In the genomic region with DNA sequence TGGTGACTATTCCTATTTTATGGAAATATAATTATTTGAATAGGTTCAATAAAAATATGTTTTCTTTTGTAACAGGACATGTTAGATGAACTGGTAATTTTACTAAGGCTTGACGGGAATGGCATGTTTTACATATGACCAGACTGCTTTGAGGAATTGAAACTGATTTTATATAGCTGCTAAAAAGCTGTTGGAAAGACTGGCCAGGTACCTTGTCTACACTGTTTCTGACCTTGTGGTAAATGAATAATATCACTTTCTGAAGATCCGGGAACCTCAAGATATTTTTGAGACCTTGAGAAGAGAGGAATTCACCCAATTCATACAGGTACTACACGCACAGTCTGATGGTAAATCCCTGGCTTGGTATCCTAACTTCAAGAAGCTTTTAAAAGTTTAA, we compare ENCODE assay signal across 14 cellular contexts. TPM values are rescaled to one million over a fixed set of nuclear protein-coding genes. Genes with fewer than 3 reads are reported as not detected.
DNase-seq lines count a peak whose midpoint lies in the region; ATAC-seq, FAIRE-seq and TF ChIP-seq lines count a peak whose summit lies in the region.
"Had no signal": no experiment of that assay in that cellular context is flagged by ENCODE, and none has a peak within 500 bp of the region (broad histone marks: within the 10 kb centered on the region; RNA-seq: fewer than 3 reads in every experiment).

No MANE protein-coding gene starts in this region.

- H3K27ac ChIP-seq in kidney (ENCODE audit: low read depth in 2 of 2, low read length in 2 of 2) (no peak overlapping the region), GM23248 (no peak overlapping the region)
- H3K27ac ChIP-seq: Peyer's patch, VCaP had no signal

- no peaks in the 10 kb centered on the region for H3K27me3 ChIP-seq in GM23248 (replicated peaks; ENCODE audit: insufficient read depth)
- H3K27me3 ChIP-seq: Peyer's patch had no signal

- H3F3A ChIP-seq in GM23248 (ENCODE audit: insufficient read depth), result peaks cover 7% of the 10 kb centered on the region; the same call in 1 of the 2 replicates

- H4K20me1 ChIP-seq in GM23248 (ENCODE audit: insufficient read depth), result no peaks in the 10 kb centered on the region

- ATAC-seq in GM18499 (IDR thresholded peaks at IDR 0.05; ENCODE audit: insufficient read depth, unreplicated experiment) (peak; percentile 94), GM19463 (IDR thresholded peaks at IDR 0.05; ENCODE audit: unreplicated experiment) (peak; percentile 94), HG02938 (IDR thresholded peaks at IDR 0.05; ENCODE audit: unreplicated experiment) (peak; percentile 94), HG03571 (IDR thresholded peaks at IDR 0.05; ENCODE audit: unreplicated experiment) (peak; percentile 97)
- ATAC-seq: stimulated activated naive CD8-positive, alpha-beta T cell treated with anti-CD3 and anti-CD28 coated beads, Interleukin-15, amount 100 ng/mL, for 72 hours had no signal

- WGBS in GM23248 (ENCODE audit: low coverage in 1 of 2, low lambda C conversion rate in 2 of 2, missing lambda C conversion rate in 2 of 2), 2 experiments, result 85 to 90% methylated on average over 3 of the region's 3 CpGs

- no peaks in the 10 kb centered on the region for H3K9me2 ChIP-seq in GM23248 (ENCODE audit: insufficient read depth)

- H3K9ac ChIP-seq in kidney (ENCODE audit: low read length in 2 of 2) (no peak overlapping the region), GM23248 (no peak overlapping the region)

- H3K9me3 ChIP-seq in kidney (ENCODE audit: control insufficient read depth in 1 of 2, low read length in 2 of 2) (no peaks in the 10 kb centered on the region), GM23248 (ENCODE audit: low read depth) (no peaks in the 10 kb centered on the region)
- H3K9me3 ChIP-seq: Peyer's patch had no signal

- no peak overlapping the region for H3K4me2 ChIP-seq in GM23248 (ENCODE audit: unreplicated experiment)

- no peak overlapping the region for H2AFZ ChIP-seq in GM23248

- H3K36me3 ChIP-seq in kidney (ENCODE audit: control insufficient read depth in 1 of 2, insufficient read depth in 2 of 2, low read length in 2 of 2) (no peaks in the 10 kb centered on the region), GM23248 (ENCODE audit: low read depth) (no peaks in the 10 kb centered on the region)
- H3K36me3 ChIP-seq: Peyer's patch had no signal

- in situ Hi-C loops in GM23248 (cut with MboI), result no loop called here

- no peak for FAIRE-seq in kidney (lab: Jason Lieb, UNC)

- H3K4me3 ChIP-seq in kidney (ENCODE audit: low read length in 2 of 2) (no peak overlapping the region), GM23248 (no peak overlapping the region)
- H3K4me3 ChIP-seq: Peyer's patch had no signal

- no peaks in the 10 kb centered on the region for H3K4me1 ChIP-seq in kidney (ENCODE audit: control insufficient read depth in 1 of 2, insufficient read depth in 1 of 2, low read depth in 1 of 2, low read length in 2 of 2)
- no peaks in the 10 kb centered on the region for H3K4me1 ChIP-seq in GM23248 (ENCODE audit: insufficient read depth)
- H3K4me1 ChIP-seq: Peyer's patch had no signal

- intact Hi-C loops in kidney (cut with DNase I), result no loop called here

- H3K79me2 ChIP-seq in GM23248 (ENCODE audit: insufficient read depth), result no peaks in the 10 kb centered on the region

- no peak for TF ChIP-seq CTCF in kidney (IDR thresholded peaks at IDR 0.05; ENCODE audit: borderline replicate concordance, extremely low read depth, insufficient read depth)

- DNase-seq in COLO829 (ENCODE audit: low spot score) (no peak), kidney (no peak), hepatic stellate cell (ENCODE audit: low spot score) (no peak), GM23248 (no peak)
- DNase-seq: activated effector memory CD4-positive, alpha-beta T cell treated with anti-CD3 and anti-CD28 coated beads, Interleukin-2, amount 50 U/mL, for 16 hours; NCI-H1092; Peyer's patch; stimulated activated CD4-positive, alpha-beta T cell treated with anti-CD3 and anti-CD28 coated beads, Interleukin-12 subunit alpha, Interleukin-12 subunit beta, amount 100 ng/mL, for 4 hours; stimulated activated naive CD8-positive, alpha-beta T cell treated with anti-CD3 and anti-CD28 coated beads, Interleukin-15, amount 100 ng/mL, for 72 hours had no signal

RNA-seq across cellular contexts. Expression of a gene that starts 42.1 kb away (rescaled TPM):
- total RNA-seq in kidney, result 16.9 TPM
- polyA plus RNA-seq in kidney (ENCODE audit: insufficient read depth, low read depth, low replicate concordance), result 8.2 TPM
- total RNA-seq in GM23248 (2014; rRNA removed; shearing (Covaris generic)), result 9.4 and 11.3 TPM in 2 replicates
- 9.2 and 9.4 TPM in 2 replicates for polyA plus RNA-seq in GM23248 (2016; fragmentation: Nextera tagmentation; extraction: Ambion mirVana)

RNA-seq across cellular contexts. Expression of a gene that starts 50.0 kb away (rescaled TPM):
- total RNA-seq in kidney, result 1.8 TPM
- 4.2 TPM for polyA plus RNA-seq in kidney (ENCODE audit: insufficient read depth, low read depth, low replicate concordance)
- not detected in 2 replicates for total RNA-seq in GM23248 (2014; rRNA removed; shearing (Covaris generic))
- not detected in 2 replicates for polyA plus RNA-seq in GM23248 (2016; fragmentation: Nextera tagmentation; extraction: Ambion mirVana)
